Comparison of ENCODE assay signal across 8 cellular contexts in genomic region chr4:103075435-103075893, GRCh38. TPM values are rescaled to one million over a fixed set of nuclear protein-coding genes. Genes with fewer than 3 reads are reported as not detected.
DNase-seq lines count a peak whose midpoint lies in the region; ATAC-seq and TF ChIP-seq lines count a peak whose summit lies in the region.

No MANE protein-coding gene starts in this region.

- TF ChIP-seq POLR2A in esophagus muscularis mucosa (IDR thresholded peaks at IDR 0.05; ENCODE audit: low read depth) (no peak), ovary (IDR thresholded peaks at IDR 0.05) (no peak)

- no peak for TF ChIP-seq EP300 in esophagus muscularis mucosa (IDR thresholded peaks at IDR 0.05)
- TF ChIP-seq EP300 in ovary (IDR thresholded peaks at IDR 0.05): no peak

- in situ Hi-C loops in KBM-7 (cut with MboI; ENCODE audit: low pct_unique_long_range_greater_than_20kb, low sequenced_read_pairs): loop anchor here (25.0 kb wide), 2 partner anchors 463 to 638 kb away; no protein-coding TSS in a partner anchor

- ATAC-seq in GM21528 (IDR thresholded peaks at IDR 0.05; ENCODE audit: low FRiP score, unreplicated experiment): peak; percentile 6
- ATAC-seq in GM21360 (IDR thresholded peaks at IDR 0.05; ENCODE audit: unreplicated experiment): no peak

- no peaks in the 10 kb centered on the region for H3K9me3 ChIP-seq in SJSA1 (replicated peaks)
- H3K9me3 ChIP-seq in esophagus muscularis mucosa: no peaks in the 10 kb centered on the region
- H3K9me3 ChIP-seq in ovary: no peaks in the 10 kb centered on the region

- peak; percentile 49 for DNase-seq in DMS 273 (lab: John Stamatoyannopoulos, UW; ENCODE audit: unreplicated experiment)
- DNase-seq in SJSA1 (ENCODE audit: low read depth in 1 of 2, low spot score in 2 of 2): peak in 1 of 2 experiments; percentile 42
- DNase-seq in esophagus muscularis mucosa (ENCODE audit: extremely low spot score): no peak
- DNase-seq in ovary: no peak
- DNase-seq in middle frontal gyrus (ENCODE audit: extremely low spot score, low spot score): no peak
- DNase-seq in KBM-7: no peak

- no peak for TF ChIP-seq CTCF in esophagus muscularis mucosa (IDR thresholded peaks at IDR 0.05)
- no peak for TF ChIP-seq CTCF in ovary (IDR thresholded peaks at IDR 0.05)

- peak overlapping the region; percentile 73 for H3K4me3 ChIP-seq in SJSA1
- H3K4me3 ChIP-seq in esophagus muscularis mucosa: peak overlapping the region; percentile 65 to 82 (median 73)
- H3K4me3 ChIP-seq in ovary: peak overlapping the region; percentile 56

- H3K4me1 ChIP-seq in SJSA1 (replicated peaks) (peaks cover 17% of the 10 kb centered on the region), esophagus muscularis mucosa (peaks cover 20 to 26% (median 23%) of the 10 kb centered on the region in 4 donors), ovary (ENCODE audit: insufficient read depth) (peaks cover 7% of the 10 kb centered on the region)

- intact Hi-C loops in esophagus muscularis mucosa (cut with DNase I) (no loop called here), ovary (cut with DNase I) (no loop called here)

- peak overlapping the region; percentile 89 for H3K27ac ChIP-seq in SJSA1
- H3K27ac ChIP-seq in esophagus muscularis mucosa (replicated peaks in 1 of 4): peak overlapping the region; percentile 89 to 97 (median 93)
- peak overlapping the region; percentile 96 to 98 for H3K27ac ChIP-seq in ovary

- 15% methylated on average over 4 of the region's 4 CpGs for WGBS in esophagus muscularis mucosa
- WGBS in ovary, 3 donors: 2 to 8% (median 7%) methylated on average over 4 of the region's 4 CpGs

- H3K36me3 ChIP-seq in SJSA1 (peaks cover 11% of the 10 kb centered on the region; the same call in 1 of the 2 replicates), esophagus muscularis mucosa (peaks cover 0 to 16% (median under 1%) of the 10 kb centered on the region in 4 donors), ovary (no peaks in the 10 kb centered on the region)

- H3K27me3 ChIP-seq in SJSA1 (replicated peaks) (no peaks in the 10 kb centered on the region), esophagus muscularis mucosa (no peaks in the 10 kb centered on the region), ovary (no peaks in the 10 kb centered on the region)

RNA-seq across cellular contexts. Expression of gene SLC9B2, which starts 1.1 kb away (rescaled TPM):
- total RNA-seq in SJSA1 (2014; rRNA removed; shearing (Covaris generic)): 28.5 and 32.3 TPM in 2 replicates
- total RNA-seq in esophagus muscularis mucosa (10 to 100 TPM; 12.9 to 34.0 (median 19.0) TPM), ovary (10 to 100 TPM; 11.2 to 19.2 (median 17.0) TPM)
- 10 to 100 TPM; 11.0 to 17.0 TPM for polyA plus RNA-seq in ovary

RNA-seq across cellular contexts. Expression of gene BDH2, which starts 24.2 kb away (rescaled TPM):
- 20.5 and 36.8 TPM in 2 replicates for total RNA-seq in SJSA1 (2014; rRNA removed; shearing (Covaris generic))
- 10 to 100 TPM; 31.6 to 59.4 (median 47.1) TPM for total RNA-seq in esophagus muscularis mucosa
- 10 to 100 TPM; 42.2 to 92.6 (median 65.9) TPM for total RNA-seq in ovary
- polyA plus RNA-seq in ovary: 10 to 100 TPM; 82.6 to 90.6 TPM

RNA-seq across cellular contexts. Expression of gene SLC9B1, which starts 56.0 kb away (rescaled TPM):
- 1.5 TPM in 1 of 2 replicates, not detected in the other for total RNA-seq in SJSA1 (2014; rRNA removed; shearing (Covaris generic))
- total RNA-seq in esophagus muscularis mucosa (1 to 10 TPM in 1 of 4 donors, under 1 TPM in 2, not detected in 1; 0.29 to 1.3 (median 0.99) TPM), ovary (1 to 10 TPM in 6 of 7 donors, under 1 TPM in 1; 0.83 to 3.8 (median 2.5) TPM)
- polyA plus RNA-seq in ovary: 1 to 10 TPM; 1.0 to 1.1 TPM
